ENCODE assay signal across 13 cellular contexts in the genomic region with DNA sequence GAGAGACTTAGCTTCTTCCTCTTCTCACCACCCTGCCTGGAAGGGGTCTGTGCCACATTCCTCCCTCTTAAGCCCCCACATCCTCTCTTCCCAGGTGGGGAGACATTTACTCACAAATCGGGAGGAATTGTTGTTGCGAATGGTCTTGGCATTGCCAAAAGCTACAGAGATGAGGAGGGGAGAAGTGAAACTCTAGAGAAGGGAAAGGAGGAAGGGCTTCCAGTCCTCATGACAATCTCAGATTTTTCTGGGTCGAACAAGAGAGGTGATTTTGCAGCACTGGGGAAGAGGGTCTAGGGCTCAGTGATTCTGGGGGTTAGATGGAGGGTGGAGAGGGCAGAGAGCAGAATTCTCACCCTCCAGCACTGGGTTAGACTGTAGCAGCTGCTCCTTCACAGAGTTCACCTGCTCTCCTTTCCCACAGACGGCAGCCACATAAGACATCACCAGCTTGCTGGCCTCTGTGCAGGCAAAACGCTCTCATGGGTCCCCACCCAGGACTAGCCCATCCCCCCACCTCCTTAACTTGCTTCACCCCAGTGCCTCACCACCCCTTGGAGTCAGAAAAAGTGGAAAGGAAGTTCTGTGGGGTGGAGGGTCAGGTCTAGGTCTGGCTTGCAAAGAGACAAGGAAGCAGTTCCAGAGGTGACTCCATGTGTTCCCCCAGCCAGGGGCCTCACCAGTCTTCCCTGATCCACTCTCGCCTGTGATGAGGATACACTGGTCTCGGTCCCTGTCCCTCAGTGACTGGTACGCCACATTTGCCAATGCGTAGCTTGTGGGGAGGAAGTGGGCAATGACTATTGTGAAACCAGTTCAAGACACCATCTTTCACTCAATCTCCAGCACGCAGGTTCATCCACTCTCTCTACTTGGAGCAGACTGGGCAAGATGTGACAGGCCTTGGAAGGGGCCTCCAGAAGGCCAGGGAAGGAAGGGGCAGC. TPM values are rescaled to one million over a fixed set of nuclear protein-coding genes. Genes with fewer than 3 reads are reported as not detected.
DNase-seq lines count a peak whose midpoint lies in the region; ATAC-seq and TF ChIP-seq lines count a peak whose summit lies in the region.
"Had no signal": no experiment of that assay in that cellular context is flagged by ENCODE, and none has a peak within 500 bp of the region (broad histone marks: within the 10 kb centered on the region; RNA-seq: fewer than 3 reads in every experiment).

No MANE protein-coding gene starts in this region.

- H3K9me3 ChIP-seq in gastroesophageal sphincter, result no peaks in the 10 kb centered on the region
- no peaks in the 10 kb centered on the region for H3K9me3 ChIP-seq in tibial artery
- H3K9me3 ChIP-seq: heart left ventricle, pancreas had no signal

- no peaks in the 10 kb centered on the region for H3K9me3 Mint-ChIP-seq in T-helper 2 cell treated with Interferon-gamma antibody and Interleukin-4, amounts not matched to agents 5 μg/mL and 100 μg/mL, for 36 hours
- H3K9me3 Mint-ChIP-seq in effector memory CD8-positive, alpha-beta T cell, result no peaks in the 10 kb centered on the region
- no peaks in the 10 kb centered on the region for H3K9me3 Mint-ChIP-seq in stimulated activated memory B cell treated with anti-CD40 and anti-IgM and Interleukin-4, amounts not matched to agents 10 μg/mL and 1 μg/mL and 100 μg/mL, for 72 hours
- H3K9me3 Mint-ChIP-seq: brain had no signal

- H3K4me3 Mint-ChIP-seq in T-helper 2 cell treated with Interferon-gamma antibody and Interleukin-4, amounts not matched to agents 5 μg/mL and 100 μg/mL, for 36 hours, result peak overlapping the region; percentile 21
- peak overlapping the region; percentile 63 to 74 for H3K4me3 Mint-ChIP-seq in effector memory CD8-positive, alpha-beta T cell
- peak overlapping the region; percentile 44 for H3K4me3 Mint-ChIP-seq in stimulated activated memory B cell treated with anti-CD40 and anti-IgM and Interleukin-4, amounts not matched to agents 10 μg/mL and 1 μg/mL and 100 μg/mL, for 72 hours
- H3K4me3 Mint-ChIP-seq: brain had no signal

- peak; percentile 91 for ATAC-seq in effector memory CD8-positive, alpha-beta T cell (replicated peaks)
- peak; percentile 89 for ATAC-seq in stimulated activated memory B cell treated with anti-CD40 and anti-IgM and Interleukin-4, amounts not matched to agents 10 μg/mL and 1 μg/mL and 100 μg/mL, for 72 hours
- no peak for ATAC-seq in gastroesophageal sphincter

- H3K4me1 Mint-ChIP-seq in T-helper 2 cell treated with Interferon-gamma antibody and Interleukin-4, amounts not matched to agents 5 μg/mL and 100 μg/mL, for 36 hours (ENCODE audit: low read depth), result peaks cover 30% of the 10 kb centered on the region
- peaks cover 29 to 31% of the 10 kb centered on the region in 2 donors for H3K4me1 Mint-ChIP-seq in effector memory CD8-positive, alpha-beta T cell (ENCODE audit: low read depth in 2 of 2)
- H3K4me1 Mint-ChIP-seq in stimulated activated memory B cell treated with anti-CD40 and anti-IgM and Interleukin-4, amounts not matched to agents 10 μg/mL and 1 μg/mL and 100 μg/mL, for 72 hours, result peaks cover 29% of the 10 kb centered on the region

- intact Hi-C loops in tibial artery (cut with DNase I; ENCODE audit: low total_unique reads), result no loop called here

- TF ChIP-seq EP300 in gastroesophageal sphincter (IDR thresholded peaks at IDR 0.05), result no peak

- H3K4me3 ChIP-seq in gastroesophageal sphincter (no peak overlapping the region), tibial artery (no peak overlapping the region)
- H3K4me3 ChIP-seq: heart left ventricle, pancreas had no signal

- TF ChIP-seq CTCF in gastroesophageal sphincter (IDR thresholded peaks at IDR 0.05), result no peak
- TF ChIP-seq CTCF in tibial artery (IDR thresholded peaks at IDR 0.05), result no peak

- 71 to 75% methylated on average over 1 to 9 of the region's 10 CpGs for WGBS in gastroesophageal sphincter (ENCODE audit: low coverage in 1 of 2), 2 donors

- no peaks in the 10 kb centered on the region for H3K27me3 Mint-ChIP-seq in T-helper 2 cell treated with Interferon-gamma antibody and Interleukin-4, amounts not matched to agents 5 μg/mL and 100 μg/mL, for 36 hours (ENCODE audit: low read depth)
- H3K27me3 Mint-ChIP-seq in effector memory CD8-positive, alpha-beta T cell, result peaks cover 0 to 18% of the 10 kb centered on the region in 2 donors
- no peaks in the 10 kb centered on the region for H3K27me3 Mint-ChIP-seq in stimulated activated memory B cell treated with anti-CD40 and anti-IgM and Interleukin-4, amounts not matched to agents 10 μg/mL and 1 μg/mL and 100 μg/mL, for 72 hours

- H3K27ac Mint-ChIP-seq in T-helper 2 cell treated with Interferon-gamma antibody and Interleukin-4, amounts not matched to agents 5 μg/mL and 100 μg/mL, for 36 hours, result peak overlapping the region; percentile 66
- peak overlapping the region; percentile 76 to 80 for H3K27ac Mint-ChIP-seq in effector memory CD8-positive, alpha-beta T cell
- peak overlapping the region; percentile 87 for H3K27ac Mint-ChIP-seq in stimulated activated memory B cell treated with anti-CD40 and anti-IgM and Interleukin-4, amounts not matched to agents 10 μg/mL and 1 μg/mL and 100 μg/mL, for 72 hours
- H3K27ac Mint-ChIP-seq: brain had no signal

- H3K4me1 ChIP-seq in gastroesophageal sphincter (no peaks in the 10 kb centered on the region), tibial artery (no peaks in the 10 kb centered on the region)
- H3K4me1 ChIP-seq: pancreas had no signal

- peak; percentile 77 for DNase-seq in activated CD8-positive, alpha-beta memory T cell treated with anti-CD3 and anti-CD28 coated beads for 24 hours
- no peak for DNase-seq in activated CD8-positive, alpha-beta memory T cell treated with anti-CD3 and anti-CD28 coated beads, Interleukin-2, amount 50 U/mL, for 4 hours
- peak; percentile 74 for DNase-seq in T-helper 2 cell treated with Interferon-gamma antibody and Interleukin-4, amounts not matched to agents 5 μg/mL and 100 μg/mL, for 36 hours (ENCODE audit: low spot score)
- DNase-seq in effector memory CD8-positive, alpha-beta T cell, result peak; percentile 25 to 40 (median 38)
- no peak for DNase-seq in NCI-H2227 (lab: John Stamatoyannopoulos, UW; ENCODE audit: unreplicated experiment)
- DNase-seq in tibial artery, result no peak
- DNase-seq: NCI-H1694 treated with DMSO at 0.1 percent for 48 hours, pancreas had no signal

- H3K27me3 ChIP-seq in gastroesophageal sphincter (peaks cover 15% of the 10 kb centered on the region), tibial artery (peaks cover 0 to 10% of the 10 kb centered on the region in 2 donors)
- H3K27me3 ChIP-seq: pancreas had no signal

- H3K36me3 Mint-ChIP-seq in T-helper 2 cell treated with Interferon-gamma antibody and Interleukin-4, amounts not matched to agents 5 μg/mL and 100 μg/mL, for 36 hours (ENCODE audit: low read depth), result no peaks in the 10 kb centered on the region
- no peaks in the 10 kb centered on the region for H3K36me3 Mint-ChIP-seq in effector memory CD8-positive, alpha-beta T cell (ENCODE audit: insufficient read depth)
- no peaks in the 10 kb centered on the region for H3K36me3 Mint-ChIP-seq in stimulated activated memory B cell treated with anti-CD40 and anti-IgM and Interleukin-4, amounts not matched to agents 10 μg/mL and 1 μg/mL and 100 μg/mL, for 72 hours
- H3K36me3 Mint-ChIP-seq: brain had no signal

- no peak for TF ChIP-seq POLR2A in gastroesophageal sphincter (IDR thresholded peaks at IDR 0.05)

- no peaks in the 10 kb centered on the region for H3K36me3 ChIP-seq in gastroesophageal sphincter
- no peaks in the 10 kb centered on the region for H3K36me3 ChIP-seq in tibial artery
- H3K36me3 ChIP-seq: heart left ventricle, pancreas had no signal

- H3K27ac ChIP-seq in gastroesophageal sphincter (no peak overlapping the region), tibial artery (no peak overlapping the region)
- H3K27ac ChIP-seq: pancreas had no signal

RNA-seq across cellular contexts. Expression of a gene that starts 2.7 kb away (rescaled TPM):
- total RNA-seq in gastroesophageal sphincter, result under 1 TPM; 0.22 to 0.54 (median 0.29) TPM
- total RNA-seq: temporal lobe had no signal

RNA-seq across cellular contexts. Expression of a gene that starts 30.9 kb away (rescaled TPM):
- not detected for total RNA-seq in gastroesophageal sphincter
- total RNA-seq: heart left ventricle, pancreas had no signal

RNA-seq across cellular contexts. Expression of a gene that starts 31.4 kb away (rescaled TPM):
- 10 to 100 TPM; 11.8 to 14.9 (median 12.7) TPM for total RNA-seq in gastroesophageal sphincter

RNA-seq across cellular contexts. Expression of a gene that starts 40.9 kb away (rescaled TPM):
- 1 to 10 TPM; 6.1 to 8.9 (median 6.7) TPM for total RNA-seq in gastroesophageal sphincter

RNA-seq across cellular contexts. Expression of a gene that starts 41.7 kb away (rescaled TPM):
- total RNA-seq in gastroesophageal sphincter, result 10 to 100 TPM; 30.7 to 41.3 (median 38.8) TPM

Comparison
In these comparisons a context has a peak if more than half of its experiments do, and no peak if none do; other contexts are left out.
1. DNase-seq: peak in activated CD8-positive, alpha-beta memory T cell treated with anti-CD3 and anti-CD28 coated beads for 24 hours (single experiment), T-helper 2 cell treated with Interferon-gamma antibody and Interleukin-4, amounts not matched to agents 5 μg/mL and 100 μg/mL, for 36 hours (single experiment) and effector memory CD8-positive, alpha-beta T cell (3 of 3); none in activated CD8-positive, alpha-beta memory T cell treated with anti-CD3 and anti-CD28 coated beads, Interleukin-2, amount 50 U/mL, for 4 hours (single experiment), NCI-H2227 (single experiment) and tibial artery (0 of 2).
2. Peak in every context shown above with its lines, with median percentiles within 50 percentile points of each other: H3K27ac Mint-ChIP-seq and H3K4me3 Mint-ChIP-seq.